In the genomic region with DNA sequence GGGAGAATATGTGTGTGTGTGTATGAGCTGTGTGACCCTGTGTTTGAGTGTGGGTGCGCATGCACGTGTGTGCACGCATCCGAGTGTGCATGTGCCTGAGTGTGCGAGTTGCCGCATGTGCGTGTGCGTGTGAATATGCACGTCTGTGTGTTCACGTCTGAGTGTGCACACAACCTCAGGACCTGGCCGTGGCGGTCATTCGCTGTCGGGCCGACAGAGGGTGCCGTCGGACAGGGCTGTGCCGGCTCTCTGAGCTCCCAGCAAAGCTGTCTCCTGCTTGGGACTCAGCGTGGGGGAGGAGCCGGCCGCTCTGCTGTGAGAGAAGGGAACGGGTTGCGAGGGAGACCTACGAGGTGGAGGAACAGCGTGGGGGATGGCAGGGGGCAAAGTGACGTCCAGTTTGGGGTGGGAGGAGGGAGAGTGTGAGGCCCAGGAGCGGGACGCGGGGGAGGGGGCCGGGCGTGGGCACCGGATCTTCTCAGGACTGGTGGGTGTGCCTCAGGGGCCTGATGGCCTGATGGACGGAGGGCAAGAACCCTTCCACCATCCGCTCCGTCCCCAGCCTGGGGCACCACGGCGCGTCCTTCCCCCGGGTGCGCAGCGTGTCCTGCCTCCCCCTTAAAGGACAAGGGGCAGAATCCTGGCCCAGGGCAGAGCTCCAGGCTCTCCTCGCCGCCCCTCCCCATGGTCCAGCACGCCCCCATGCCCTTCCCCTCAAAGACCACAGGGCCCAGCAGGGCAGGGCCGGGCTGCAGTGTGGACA, we compare ENCODE assay signal across 8 cellular contexts. TPM values are rescaled to one million over a fixed set of nuclear protein-coding genes. Genes with fewer than 3 reads are reported as not detected.
DNase-seq lines count a peak whose midpoint lies in the region; ATAC-seq, FAIRE-seq and TF ChIP-seq lines count a peak whose summit lies in the region.

No MANE protein-coding gene starts in this region.

- H3K27me3 Mint-ChIP-seq in central memory CD8-positive, alpha-beta T cell = peaks cover 36% of the 10 kb centered on the region

- no peak overlapping the region for H3K4me3 ChIP-seq in GM12864 (ENCODE audit: low read depth, low read length)
- no peak overlapping the region for H3K4me3 ChIP-seq in kidney (ENCODE audit: low read length in 2 of 2)

- H3K36me3 ChIP-seq in kidney (ENCODE audit: control insufficient read depth in 1 of 2, insufficient read depth in 2 of 2, low read length in 2 of 2) = no peaks in the 10 kb centered on the region

- FAIRE-seq in kidney (lab: Jason Lieb, UNC) = no peak

- no peak overlapping the region for H3K9ac ChIP-seq in kidney (ENCODE audit: low read length in 2 of 2)

- peak; percentile 95 for TF ChIP-seq CTCF in GM12864 (IDR thresholded peaks at IDR 0.05; ENCODE audit: low read depth, low read length, missing control alignments)
- TF ChIP-seq CTCF in kidney (IDR thresholded peaks at IDR 0.05; ENCODE audit: borderline replicate concordance, extremely low read depth, insufficient read depth) = peak; percentile 87

- H3K9me3 Mint-ChIP-seq in central memory CD8-positive, alpha-beta T cell = no peaks in the 10 kb centered on the region

- peaks cover 3% of the 10 kb centered on the region for H3K36me3 Mint-ChIP-seq in central memory CD8-positive, alpha-beta T cell (ENCODE audit: insufficient read depth)

- no peaks in the 10 kb centered on the region for H3K9me3 ChIP-seq in kidney (ENCODE audit: control insufficient read depth in 1 of 2, low read length in 2 of 2)

- H3K27ac Mint-ChIP-seq in central memory CD8-positive, alpha-beta T cell (ENCODE audit: low read depth) = peak overlapping the region; percentile 0

- ATAC-seq in HG02981 (IDR thresholded peaks at IDR 0.05; ENCODE audit: unreplicated experiment) (peak; percentile 49), HG03135 (IDR thresholded peaks at IDR 0.05; ENCODE audit: unreplicated experiment) (no peak)
- ATAC-seq in central memory CD8-positive, alpha-beta T cell (replicated peaks; ENCODE audit: extremely low read depth, poor library complexity, severe bottlenecking) = peak; percentile 90

- H3K4me1 Mint-ChIP-seq in central memory CD8-positive, alpha-beta T cell = peaks cover 15% of the 10 kb centered on the region

- H3K4me3 Mint-ChIP-seq in central memory CD8-positive, alpha-beta T cell = peak overlapping the region; percentile 65

- no peak overlapping the region for H3K27ac ChIP-seq in kidney (ENCODE audit: low read depth in 2 of 2, low read length in 2 of 2)

- DNase-seq in GM12864 (ENCODE audit: low read depth) (peak; percentile 46), NCI-H345 (lab: John Stamatoyannopoulos, UW) (peak; percentile 85), kidney (peak; percentile 95)
- DNase-seq in activated CD4-positive, CD25-positive, alpha-beta regulatory T cell treated with anti-CD3 and anti-CD28 coated beads, Interleukin-2, amount 50 U/mL, for 72 hours = peak; percentile 84
- DNase-seq in central memory CD8-positive, alpha-beta T cell (ENCODE audit: low spot score in 2 of 2) = peak; percentile 77 to 81
- DNase-seq in stimulated activated CD4-positive, alpha-beta T cell treated with anti-CD3 and anti-CD28 coated beads, Interleukin-1b, Interleukin-23, amount 100 ng/mL, for 1 hour (ENCODE audit: low read depth in 2 of 2) = peak; percentile 56 to 73

- H3K4me1 ChIP-seq in kidney (ENCODE audit: control insufficient read depth in 1 of 2, insufficient read depth in 1 of 2, low read depth in 1 of 2, low read length in 2 of 2) = peaks cover 0 to 2% of the 10 kb centered on the region in 2 donors

- intact Hi-C loops in kidney (cut with DNase I) = no loop called here

RNA-seq across cellular contexts. Expression of a gene that starts 19.9 kb away (rescaled TPM):
- 9.5 TPM for total RNA-seq in kidney
- polyA plus RNA-seq in kidney (ENCODE audit: insufficient read depth, low read depth, low replicate concordance) = 2.0 TPM

RNA-seq across cellular contexts. Expression of a gene that starts 34.3 kb away (rescaled TPM):
- not detected for total RNA-seq in kidney
- polyA plus RNA-seq in kidney (ENCODE audit: insufficient read depth, low read depth, low replicate concordance) = not detected

RNA-seq across cellular contexts. Expression of a gene that starts 34.5 kb away (rescaled TPM):
- 37.3 TPM for total RNA-seq in kidney
- 16.4 TPM for polyA plus RNA-seq in kidney (ENCODE audit: insufficient read depth, low read depth, low replicate concordance)

RNA-seq across cellular contexts. Expression of a gene that starts 46.1 kb away (rescaled TPM):
- 67.9 TPM for total RNA-seq in kidney
- polyA plus RNA-seq in kidney (ENCODE audit: insufficient read depth, low read depth, low replicate concordance) = 23.0 TPM
